ENCODE assay signal across 8 cellular contexts in genomic region chr19:35742121-35742724, GRCh38. TPM values are rescaled to one million over a fixed set of nuclear protein-coding genes. Genes with fewer than 3 reads are reported as not detected.
DNase-seq lines count a peak whose midpoint lies in the region; ATAC-seq and TF ChIP-seq lines count a peak whose summit lies in the region.

Gene IGFLR1, minus strand, starts transcription at chr19:35742452. Its CDS starts 1,272 bp downstream, at chr19:35741180.

- no peak within 1 kb of the TSS for H3K14ac ChIP-seq in neuronal stem cell (ENCODE audit: low read length)

- H2BK12ac ChIP-seq in neuronal stem cell (ENCODE audit: low read length): no peak within 1 kb of the TSS

- H2BK5ac ChIP-seq in neuronal stem cell (ENCODE audit: low read length): peak within 1 kb of the TSS; percentile 84

- H3K23ac ChIP-seq in neuronal stem cell (ENCODE audit: low read depth, low read length, poor library complexity): no peak within 1 kb of the TSS

- no peak within 1 kb of the TSS for H2AFZ ChIP-seq in neuronal stem cell (ENCODE audit: low read length)

- H3K9ac ChIP-seq in neuronal stem cell (ENCODE audit: low read depth, low read length, poor library complexity): no peak within 1 kb of the TSS

- peak within 1 kb of the TSS; percentile 52 for H3K4me2 ChIP-seq in neuronal stem cell (ENCODE audit: insufficient read depth, low read length, poor library complexity, severe bottlenecking)

- peak within 1 kb of the TSS; percentile 8 to 85 (median 82) for H3K27ac ChIP-seq in body of pancreas
- peak within 1 kb of the TSS; percentile 98 for H3K27ac ChIP-seq in neuronal stem cell (replicated peaks; ENCODE audit: low read length)
- peak within 1 kb of the TSS; percentile 83 for H3K27ac ChIP-seq in upper lobe of right lung

- no peak within 1 kb of the TSS for H4K8ac ChIP-seq in neuronal stem cell (ENCODE audit: low read depth, low read length)

- peaks cover 8% of the 10 kb centered on the region for H3K79me1 ChIP-seq in neuronal stem cell (ENCODE audit: low read depth, low read length)

- no peaks in the 10 kb centered on the region for H3K27me3 ChIP-seq in body of pancreas
- H3K27me3 ChIP-seq in neuronal stem cell (ENCODE audit: control insufficient read depth in 3 of 3, insufficient read depth in 3 of 3, low read depth in 1 of 3, low read length in 3 of 3): no peaks in the 10 kb centered on the region
- H3K27me3 ChIP-seq in upper lobe of right lung: no peaks in the 10 kb centered on the region

- TF ChIP-seq POLR2A in GM19099 (IDR thresholded peaks at IDR 0.05; ENCODE audit: extremely low read depth, insufficient read length, low read depth) (peak; percentile 74), body of pancreas (IDR thresholded peaks at IDR 0.05) (peak in 1 of 3 donors; percentile 26)

- H3K18ac ChIP-seq in neuronal stem cell (ENCODE audit: low read length): no peak within 1 kb of the TSS

- peak; percentile 46 for DNase-seq in T-helper 22 cell (ENCODE audit: low read depth)
- peak in 1 of 4 donors; percentile 62 for DNase-seq in body of pancreas
- DNase-seq in neuronal stem cell (ENCODE audit: low spot score): no peak
- no peak for DNase-seq in upper lobe of right lung
- no peak for DNase-seq in middle frontal gyrus (ENCODE audit: extremely low spot score, low spot score)
- DNase-seq in NCI-H2081 (lab: John Stamatoyannopoulos, UW): no peak

- no peak within 1 kb of the TSS for H4K91ac ChIP-seq in neuronal stem cell (ENCODE audit: low read depth, low read length, poor library complexity)

- no peak for ATAC-seq in body of pancreas
- no peak for ATAC-seq in upper lobe of right lung
- no peak for ATAC-seq in HG02981 (IDR thresholded peaks at IDR 0.05; ENCODE audit: unreplicated experiment)

- H2AK5ac ChIP-seq in neuronal stem cell (ENCODE audit: low read depth, low read length): peak within 1 kb of the TSS; percentile 51

- H3K4me1 ChIP-seq in body of pancreas (peaks cover 39% of the 10 kb centered on the region), neuronal stem cell (ENCODE audit: control insufficient read depth in 2 of 2, insufficient read depth in 1 of 2, low read depth in 1 of 2, low read length in 2 of 2) (peaks cover 8 to 14% of the 10 kb centered on the region in 2 donors), upper lobe of right lung (peaks cover 33% of the 10 kb centered on the region)

- TF ChIP-seq CTCF in body of pancreas (IDR thresholded peaks at IDR 0.05): no peak
- no peak for TF ChIP-seq CTCF in upper lobe of right lung (IDR thresholded peaks at IDR 0.05)

- no peak within 1 kb of the TSS for H2BK15ac ChIP-seq in neuronal stem cell (ENCODE audit: low read length)

- H3K36me3 ChIP-seq in body of pancreas (replicated peaks in 1 of 2; ENCODE audit: insufficient read depth in 1 of 2, low read depth in 2 of 2) (peaks cover 4 to 7% of the 10 kb centered on the region in 2 donors), neuronal stem cell (replicated peaks in 1 of 2; ENCODE audit: control insufficient read depth in 2 of 2, insufficient read depth in 2 of 2, low read length in 2 of 2) (peaks cover 22 to 32% of the 10 kb centered on the region in 2 donors), upper lobe of right lung (peaks cover 22% of the 10 kb centered on the region)

- intact Hi-C loops in body of pancreas (cut with DNase I): no loop called here
- intact Hi-C loops in upper lobe of right lung (cut with DNase I): no loop called here

- no peak within 1 kb of the TSS for H3K4ac ChIP-seq in neuronal stem cell (ENCODE audit: low read length)

- WGBS in body of pancreas, 2 donors: 76 to 86% methylated on average over 9 of the region's 9 CpGs
- no CpG with 5 or more reads among the region's 9 CpGs for WGBS in neuronal stem cell (ENCODE audit: extremely low coverage in 2 of 2, insufficient read length in 2 of 2, insufficient replicate concordance in 1 of 2), 2 donors

- H3K9me3 ChIP-seq in body of pancreas (no peaks in the 10 kb centered on the region), neuronal stem cell (replicated peaks in 1 of 2; ENCODE audit: control insufficient read depth in 2 of 2, insufficient read depth in 1 of 2, low read depth in 1 of 2, low read length in 2 of 2) (no peaks in the 10 kb centered on the region), upper lobe of right lung (no peaks in the 10 kb centered on the region)

- H3K4me3 ChIP-seq in body of pancreas (no peak within 1 kb of the TSS), neuronal stem cell (ENCODE audit: low read length in 2 of 2) (peak within 1 kb of the TSS in 1 of 2 donors; percentile 63), upper lobe of right lung (peak within 1 kb of the TSS; percentile 65)

- no peak within 1 kb of the TSS for H2BK120ac ChIP-seq in neuronal stem cell (ENCODE audit: low read depth, low read length)

RNA-seq across cellular contexts. Expression of gene IGFLR1, which starts in this region (rescaled TPM):
- 10 to 100 TPM in 1 of 2 donors, 1 to 10 TPM in 1; 6.0 to 11.2 TPM for total RNA-seq in body of pancreas
- polyA plus RNA-seq in neuronal stem cell (2013, experiment 1 of 2): 9.7 TPM
- polyA plus RNA-seq in neuronal stem cell (2013, experiment 2 of 2): 9.4 TPM
- 16.9 TPM for total RNA-seq in upper lobe of right lung
